In genomic region chr15:38129531-38130199, GRCh38 we compare ENCODE assay signal across 10 cellular contexts.
A peak's percentile ranks its signal among the peaks of the same experiment; 100 is the strongest.
DNase-seq lines count a peak whose midpoint lies in the region; ATAC-seq and TF ChIP-seq lines count a peak whose summit lies in the region.
"Had no signal": no experiment of that assay in that cellular context is flagged by ENCODE, and none has a peak within 500 bp of the region (broad histone marks: within the 10 kb centered on the region; RNA-seq: fewer than 3 reads in every experiment).

No MANE protein-coding gene starts in this region.

- H2BK12ac ChIP-seq in neuronal stem cell (ENCODE audit: low read length): peak overlapping the region; percentile 75

- ATAC-seq in HG02852 (IDR thresholded peaks at IDR 0.05; ENCODE audit: unreplicated experiment): peak; percentile 65
- ATAC-seq in RWPE2 (ENCODE audit: low read depth): peak; percentile 74
- no peak for ATAC-seq in naive thymus-derived CD8-positive, alpha-beta T cell

- no peak overlapping the region for H3K4me2 ChIP-seq in neuronal stem cell (ENCODE audit: insufficient read depth, low read length, poor library complexity, severe bottlenecking)

- H2BK120ac ChIP-seq in neuronal stem cell (ENCODE audit: low read depth, low read length): no peak overlapping the region

- TF ChIP-seq EP300 in esophagus muscularis mucosa (IDR thresholded peaks at IDR 0.05): peak; percentile 53

- H3K36me3 Mint-ChIP-seq in naive thymus-derived CD8-positive, alpha-beta T cell: no peaks in the 10 kb centered on the region
- H3K36me3 Mint-ChIP-seq: activated naive CD8-positive, alpha-beta T cell had no signal

- no peaks in the 10 kb centered on the region for H3K36me3 ChIP-seq in RWPE2 (ENCODE audit: low read depth)
- no peaks in the 10 kb centered on the region for H3K36me3 ChIP-seq in esophagus muscularis mucosa
- no peaks in the 10 kb centered on the region for H3K36me3 ChIP-seq in neuronal stem cell (replicated peaks in 1 of 2; ENCODE audit: control insufficient read depth in 2 of 2, insufficient read depth in 2 of 2, low read length in 2 of 2)

- TF ChIP-seq POLR2A in esophagus muscularis mucosa (IDR thresholded peaks at IDR 0.05; ENCODE audit: low read depth): no peak

- H3K4me1 Mint-ChIP-seq in naive thymus-derived CD8-positive, alpha-beta T cell: peaks cover 0 to 16% (median 0%) of the 10 kb centered on the region in 4 donors

- DNase-seq in SIG-M5 treated with dmso at 0.1 percent for 504 hours (lab: John Stamatoyannopoulos, UW; ENCODE audit: unreplicated experiment): peak; percentile 74
- DNase-seq in SIG-M5 (lab: John Stamatoyannopoulos, UW): no peak
- DNase-seq in RWPE2 (ENCODE audit: low spot score): peak; percentile 91
- peak; percentile 96 for DNase-seq in esophagus muscularis mucosa (ENCODE audit: extremely low spot score)
- DNase-seq in neuronal stem cell (ENCODE audit: low spot score): peak; percentile 51
- DNase-seq in OCI-M2 (lab: John Stamatoyannopoulos, UW; ENCODE audit: unreplicated experiment): no peak
- no peak for DNase-seq in naive thymus-derived CD8-positive, alpha-beta T cell

- no peak overlapping the region for H3K14ac ChIP-seq in neuronal stem cell (ENCODE audit: low read length)

- peaks cover 0 to 5% (median 0%) of the 10 kb centered on the region in 9 donors for H3K9me3 Mint-ChIP-seq in naive thymus-derived CD8-positive, alpha-beta T cell

- H3K79me1 ChIP-seq in neuronal stem cell (ENCODE audit: low read depth, low read length): no peaks in the 10 kb centered on the region

- H3K23ac ChIP-seq in neuronal stem cell (ENCODE audit: low read depth, low read length, poor library complexity): no peak overlapping the region

- no peak for TF ChIP-seq CTCF in RWPE2 (IDR thresholded peaks at IDR 0.05; ENCODE audit: poor library complexity, severe bottlenecking)
- TF ChIP-seq CTCF in esophagus muscularis mucosa (IDR thresholded peaks at IDR 0.05): peak in 1 of 3 experiments; percentile 2

- H3K27ac Mint-ChIP-seq in naive thymus-derived CD8-positive, alpha-beta T cell: no peak overlapping the region
- H3K27ac Mint-ChIP-seq: activated naive CD8-positive, alpha-beta T cell had no signal

- POLR2A ChIA-PET in naive thymus-derived CD8-positive, alpha-beta T cell (lab: Charles Lee): no interaction called here

- peak overlapping the region; percentile 4 for H2AFZ ChIP-seq in neuronal stem cell (ENCODE audit: low read length)

- H3K4ac ChIP-seq in neuronal stem cell (ENCODE audit: low read length): no peak overlapping the region

- H4K91ac ChIP-seq in neuronal stem cell (ENCODE audit: low read depth, low read length, poor library complexity): no peak overlapping the region

- H2BK5ac ChIP-seq in neuronal stem cell (ENCODE audit: low read length): no peak overlapping the region

- H3K4me3 Mint-ChIP-seq in naive thymus-derived CD8-positive, alpha-beta T cell: peak overlapping the region in 1 of 10 donors; percentile 22
- H3K4me3 Mint-ChIP-seq: activated naive CD8-positive, alpha-beta T cell had no signal

- peak overlapping the region; percentile 87 for H3K27ac ChIP-seq in RWPE2 (ENCODE audit: poor library complexity, severe bottlenecking)
- peak overlapping the region; percentile 73 to 85 (median 81) for H3K27ac ChIP-seq in esophagus muscularis mucosa (replicated peaks in 1 of 4)
- peak overlapping the region; percentile 81 for H3K27ac ChIP-seq in neuronal stem cell (replicated peaks; ENCODE audit: low read length)
- H3K27ac ChIP-seq: C4-2B had no signal

- no peak overlapping the region for H2AK5ac ChIP-seq in neuronal stem cell (ENCODE audit: low read depth, low read length)

- WGBS in esophagus muscularis mucosa: 5% methylated on average over 12 of the region's 12 CpGs
- WGBS in neuronal stem cell (ENCODE audit: extremely low coverage in 2 of 2, insufficient read length in 2 of 2, insufficient replicate concordance in 1 of 2), 2 donors: no CpG with 5 or more reads among the region's 12 CpGs

- H3K4me3 ChIP-seq in RWPE2 (ENCODE audit: severe bottlenecking) (no peak overlapping the region), esophagus muscularis mucosa (peak overlapping the region; percentile 31 to 45 (median 36)), neuronal stem cell (ENCODE audit: low read length in 2 of 2) (peak overlapping the region in 1 of 2 donors; percentile 41)

- intact Hi-C loops in esophagus muscularis mucosa (cut with DNase I): loop anchor here (5.0 to 10.0 kb wide), 3 partner anchors 57 to 125 kb away; partner anchors contain the start of gene SPRED1

- H3K27me3 Mint-ChIP-seq in naive thymus-derived CD8-positive, alpha-beta T cell: peaks cover 11 to 34% (median 18%) of the 10 kb centered on the region in 5 donors

- H3K27me3 ChIP-seq in RWPE2 (ENCODE audit: insufficient read depth, poor library complexity, severe bottlenecking) (no peaks in the 10 kb centered on the region), esophagus muscularis mucosa (no peaks in the 10 kb centered on the region), neuronal stem cell (ENCODE audit: control insufficient read depth in 3 of 3, insufficient read depth in 3 of 3, low read depth in 1 of 3, low read length in 3 of 3) (no peaks in the 10 kb centered on the region)

- no peak overlapping the region for H2BK15ac ChIP-seq in neuronal stem cell (ENCODE audit: low read length)

- H3K9me3 ChIP-seq in RWPE2 (ENCODE audit: severe bottlenecking) (no peaks in the 10 kb centered on the region), esophagus muscularis mucosa (no peaks in the 10 kb centered on the region), neuronal stem cell (replicated peaks in 1 of 2; ENCODE audit: control insufficient read depth in 2 of 2, insufficient read depth in 1 of 2, low read depth in 1 of 2, low read length in 2 of 2) (peaks cover 0 to under 1% of the 10 kb centered on the region in 2 donors)

- no peak overlapping the region for H3K18ac ChIP-seq in neuronal stem cell (ENCODE audit: low read length)

- H3K9ac ChIP-seq in neuronal stem cell (ENCODE audit: low read depth, low read length, poor library complexity): no peak overlapping the region

- peaks cover 45% of the 10 kb centered on the region for H3K4me1 ChIP-seq in RWPE2 (ENCODE audit: insufficient read depth, poor library complexity, severe bottlenecking)
- peaks cover 17 to 37% (median 27%) of the 10 kb centered on the region in 4 donors for H3K4me1 ChIP-seq in esophagus muscularis mucosa
- peaks cover 10 to 32% of the 10 kb centered on the region in 2 donors for H3K4me1 ChIP-seq in neuronal stem cell (ENCODE audit: control insufficient read depth in 2 of 2, insufficient read depth in 1 of 2, low read depth in 1 of 2, low read length in 2 of 2)

- no peak overlapping the region for H4K8ac ChIP-seq in neuronal stem cell (ENCODE audit: low read depth, low read length)

Comparison
In these comparisons a context has a peak if more than half of its experiments do, and no peak if none do; other contexts are left out.
1. DNase-seq: peak in SIG-M5 treated with dmso at 0.1 percent for 504 hours (single experiment), RWPE2 (single experiment), esophagus muscularis mucosa (single experiment) and neuronal stem cell (single experiment); none in SIG-M5 (single experiment), OCI-M2 (single experiment) and naive thymus-derived CD8-positive, alpha-beta T cell (0 of 10).
2. ATAC-seq: peak in HG02852 (single experiment) and RWPE2 (single experiment); none in naive thymus-derived CD8-positive, alpha-beta T cell (0 of 2).
3. Peak in every context shown above with its lines, with median percentiles within 50 percentile points of each other: H3K27ac ChIP-seq.